Comparison of ENCODE assay signal across 35 cellular contexts in the genomic region with DNA sequence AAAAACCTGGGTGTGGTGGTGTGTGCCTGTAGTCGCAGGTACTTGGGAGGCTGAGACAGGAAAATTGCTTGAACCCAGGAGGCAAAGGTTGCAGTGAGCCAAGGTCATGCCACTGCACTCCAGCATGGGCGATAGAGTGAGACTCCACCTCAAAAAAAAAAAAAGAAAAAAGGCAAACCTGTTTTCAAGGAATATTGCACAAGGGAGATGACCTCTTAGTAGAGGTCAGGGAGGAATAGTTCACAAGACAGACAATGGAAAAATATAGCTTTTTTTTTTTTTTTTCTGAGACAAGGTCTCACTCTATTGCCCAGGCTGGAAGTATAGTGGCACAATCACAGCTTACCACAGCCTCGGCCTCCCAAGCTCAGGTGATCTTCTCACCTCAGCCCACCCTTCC.
"Had no signal": no experiment of that assay in that cellular context is flagged by ENCODE, and none has a peak within 500 bp of the region (broad histone marks: within the 10 kb centered on the region; RNA-seq: fewer than 3 reads in every experiment).

No MANE protein-coding gene starts in this region.

- H3K36me3 ChIP-seq: MG63 had no signal

- H3K4me3 ChIP-seq: MG63 had no signal

- DNase-seq: Karpas-422, Kasumi-1, MG63, MM.1S, MV-4-11, NCI-H1048, NCI-H1092, NCI-H1092 treated with DMSO at 0.1 percent for 48 hours, NCI-H1105, NCI-H1105 treated with DMSO at 0.1 percent for 48 hours, NCI-H1417, NCI-H1417 treated with DMSO at 0.1 percent for 48 hours, NCI-H1436, NCI-H1436 treated with DMSO at 0.1 percent for 48 hours, NCI-H146, NCI-H1694, NCI-H1694 treated with DMSO at 0.1 percent for 48 hours, NCI-H187, NCI-H187 treated with DMSO at 0.1 percent for 48 hours, NCI-H1930, NCI-H2029, NCI-H2029 treated with DMSO at 0.1 percent for 48 hours, NCI-H2081, NCI-H2081 treated with DMSO at 0.1 percent for 48 hours, NCI-H2107, NCI-H2171, NCI-H2171 treated with DMSO at 0.1 percent for 48 hours, NCI-H2227 treated with DMSO at 0.1 percent for 48 hours, NCI-H226, NCI-H345, NCI-H446, NCI-H446 treated with DMSO at 0.1 percent for 48 hours, NCI-H510A, NCI-H510A treated with DMSO at 0.1 percent for 48 hours, NCI-H524 had no signal

- H3K27me3 ChIP-seq: MG63 had no signal
